ENCODE assay signal across 1 cellular context in genomic region chr12:70606001-70606400, GRCh38.
TF ChIP-seq lines count a peak whose summit lies in the region.

No MANE protein-coding gene starts in this region.

TF ChIP-seq in SK-N-SH, 30 proteins besides CTCF, POLR2A, EP300 and RAD21 (continued from another document):
- no peak for TF ChIP-seq ZBTB33 (IDR thresholded peaks at IDR 0.05; ENCODE audit: borderline replicate concordance, low read depth)
- no peak for TF ChIP-seq EZH2phosphoT487 (IDR thresholded peaks at IDR 0.05; ENCODE audit: borderline replicate concordance, low read depth)
- TF ChIP-seq USF2 (IDR thresholded peaks at IDR 0.05; ENCODE audit: borderline replicate concordance, low read depth, low read length) = no peak
- TF ChIP-seq USF1 (IDR thresholded peaks at IDR 0.05; ENCODE audit: borderline replicate concordance, low read depth) = no peak
- no peak for TF ChIP-seq PBX3 (IDR thresholded peaks at IDR 0.05)
- TF ChIP-seq FOXJ3 (CRISPR knock-in tag; IDR thresholded peaks at IDR 0.05) = no peak
- TF ChIP-seq REST (IDR thresholded peaks at IDR 0.05; ENCODE audit: low read depth, low read length) = no peak
- no peak for TF ChIP-seq TCF12 (IDR thresholded peaks at IDR 0.05)
